In the genomic region with DNA sequence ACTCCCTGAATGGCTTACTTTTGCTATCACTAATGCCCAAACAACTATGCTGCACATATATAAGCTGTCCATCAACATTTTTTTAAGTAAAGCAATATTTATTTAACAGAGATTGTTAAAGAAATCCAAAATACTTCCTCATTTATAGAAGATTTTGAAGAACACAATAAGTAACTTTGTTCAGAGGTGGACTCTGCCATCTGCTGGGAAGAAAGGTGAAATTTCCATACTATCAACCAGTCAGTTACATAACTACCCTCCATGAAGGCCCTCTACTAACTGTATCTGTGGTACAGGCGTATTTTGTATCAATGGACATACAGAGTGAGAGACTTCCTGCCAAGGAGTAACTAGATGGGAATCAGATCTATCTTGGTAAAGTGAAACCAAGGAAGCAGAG, we compare ENCODE assay signal across 8 cellular contexts.
DNase-seq lines count a peak whose midpoint lies in the region; ATAC-seq and TF ChIP-seq lines count a peak whose summit lies in the region.

No MANE protein-coding gene starts in this region.

- no peaks in the 10 kb centered on the region for H3K4me1 Mint-ChIP-seq in Calu3 (ENCODE audit: low read depth, unreplicated experiment)
- peaks cover 15 to 16% of the 10 kb centered on the region in 2 donors for H3K4me1 Mint-ChIP-seq in natural killer cell
- peaks cover 24% of the 10 kb centered on the region for H3K4me1 Mint-ChIP-seq in nephron progenitor cell

- H3K9me3 Mint-ChIP-seq in Calu3 (ENCODE audit: low read depth, unreplicated experiment) (no peaks in the 10 kb centered on the region), natural killer cell (no peaks in the 10 kb centered on the region), nephron progenitor cell (peaks cover 4% of the 10 kb centered on the region)

- no peak for TF ChIP-seq CTCF in Calu3 (IDR thresholded peaks at IDR 0.05; ENCODE audit: unreplicated experiment)
- TF ChIP-seq CTCF in natural killer cell (IDR thresholded peaks at IDR 0.05): peak; percentile 62
- TF ChIP-seq CTCF in nephron progenitor cell (IDR thresholded peaks at IDR 0.05): no peak

- ATAC-seq in GM21447 (IDR thresholded peaks at IDR 0.05; ENCODE audit: unreplicated experiment) (peak; percentile 38), natural killer cell (peak; percentile 60 to 88 (median 77)), HG02642 (IDR thresholded peaks at IDR 0.05; ENCODE audit: poor library complexity, unreplicated experiment) (no peak)

- H3K27ac Mint-ChIP-seq in Calu3 (ENCODE audit: unreplicated experiment) (no peak overlapping the region), natural killer cell (peak overlapping the region; percentile 65 to 87), nephron progenitor cell (no peak overlapping the region)

- DNase-seq in Calu3: peak; percentile 23
- DNase-seq in NOMO-1 treated with dmso at 0.1 percent for 144 hours (lab: John Stamatoyannopoulos, UW; ENCODE audit: unreplicated experiment): peak; percentile 34
- DNase-seq in dermis microvascular lymphatic vessel endothelial cell (ENCODE audit: low read depth in 2 of 2): peak; percentile 9 to 55
- DNase-seq in natural killer cell: no peak
- no peak for DNase-seq in nephron progenitor cell
- DNase-seq in NCI-H1930 (lab: John Stamatoyannopoulos, UW): no peak

- CTCF ChIA-PET in Calu3 (lab: Charles Lee): no interaction called here

- intact Hi-C loops in Calu3 (cut with micrococcal nuclease; ENCODE audit: unreplicated experiment): no loop called here
- intact Hi-C loops in natural killer cell (cut with micrococcal nuclease): loop anchor here (1.0 to 10.0 kb wide), 3 partner anchors 225 to 370 kb away; no protein-coding TSS in a partner anchor

- no TSS peak for BruUV-seq in Calu3 (replicated peaks; lab: Mats Ljungman, UMichigan)

- no peaks in the 10 kb centered on the region for H3K27me3 Mint-ChIP-seq in Calu3 (ENCODE audit: unreplicated experiment)
- H3K27me3 Mint-ChIP-seq in natural killer cell (ENCODE audit: low read depth in 2 of 2): no peaks in the 10 kb centered on the region
- H3K27me3 Mint-ChIP-seq in nephron progenitor cell (ENCODE audit: low read depth, poor library complexity): peaks cover 3% of the 10 kb centered on the region

- H3K36me3 Mint-ChIP-seq in Calu3 (ENCODE audit: insufficient read depth, unreplicated experiment): no peaks in the 10 kb centered on the region
- H3K36me3 Mint-ChIP-seq in natural killer cell: no peaks in the 10 kb centered on the region
- peaks cover 20% of the 10 kb centered on the region for H3K36me3 Mint-ChIP-seq in nephron progenitor cell (ENCODE audit: low read depth)

- H3K4me3 Mint-ChIP-seq in Calu3 (ENCODE audit: low read depth, unreplicated experiment) (no peak overlapping the region), natural killer cell (peak overlapping the region; percentile 58), nephron progenitor cell (no peak overlapping the region)

Comparison
In these comparisons a context has a peak if more than half of its experiments do, and no peak if none do; other contexts are left out.
1. DNase-seq: peak in Calu3 (single experiment), NOMO-1 treated with dmso at 0.1 percent for 144 hours (single experiment) and dermis microvascular lymphatic vessel endothelial cell (2 of 2); none in natural killer cell (single experiment), nephron progenitor cell (single experiment) and NCI-H1930 (0 of 2).
2. H3K27ac Mint-ChIP-seq: peak in natural killer cell (2 of 2); none in Calu3 (single experiment) and nephron progenitor cell (single experiment).